9 cellular contexts compared by ENCODE assay signal in the genomic region with DNA sequence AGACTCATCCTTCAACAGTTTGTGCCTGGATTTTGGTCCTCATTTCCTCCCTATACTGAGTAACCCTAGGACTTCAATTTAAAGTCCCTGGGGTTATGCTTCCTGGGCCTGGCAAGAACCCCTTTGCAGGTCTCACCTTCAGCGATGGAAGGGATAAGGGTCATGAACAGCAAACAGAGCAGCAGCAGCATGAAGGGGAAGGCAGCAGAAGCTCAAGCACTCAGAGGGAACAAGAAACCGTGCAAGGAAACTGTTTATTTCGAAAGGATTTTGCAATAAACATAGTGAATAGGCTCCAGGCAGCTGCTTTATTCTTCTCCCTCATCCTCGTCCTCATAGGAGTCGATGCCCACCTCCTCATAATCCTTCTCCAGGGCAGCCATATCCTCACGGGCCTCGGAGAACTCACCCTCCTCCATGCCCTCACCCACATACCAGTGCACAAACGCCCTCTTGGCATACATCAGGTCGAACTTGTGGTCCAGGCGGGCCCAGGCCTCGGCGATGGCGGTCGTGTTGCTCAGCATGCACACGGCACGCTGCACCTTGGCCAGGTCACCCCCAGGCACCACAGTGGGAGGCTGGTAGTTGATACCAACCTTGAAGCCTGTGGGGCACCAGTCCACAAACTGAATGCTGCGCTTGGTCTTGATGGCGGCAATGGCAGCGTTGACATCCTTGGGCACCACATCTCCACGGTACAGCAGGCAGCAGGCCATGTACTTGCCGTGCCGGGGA. TPM values are rescaled to one million over a fixed set of nuclear protein-coding genes. Genes with fewer than 3 reads are reported as not detected.
A peak's percentile ranks its signal among the peaks of the same experiment; 100 is the strongest.
DNase-seq lines count a peak whose midpoint lies in the region; ATAC-seq and TF ChIP-seq lines count a peak whose summit lies in the region.
"Had no signal": no experiment of that assay in that cellular context is flagged by ENCODE, and none has a peak within 500 bp of the region (broad histone marks: within the 10 kb centered on the region; RNA-seq: fewer than 3 reads in every experiment).

No MANE protein-coding gene starts in this region.

- peaks cover 9% of the 10 kb centered on the region for H3K36me3 Mint-ChIP-seq in natural killer cell treated with Interleukin-12 subunit alpha and Interleukin-12 subunit beta and Interleukin-15 and Interleukin-18, amount 100 ng/mL, for 72 hours

- H3K36me3 ChIP-seq in BLaER1 = peaks cover 18% of the 10 kb centered on the region; the same call in 1 of the 2 replicates
- H3K36me3 ChIP-seq in mammary epithelial cell (ENCODE audit: insufficient read depth, low read length) = peaks cover 21% of the 10 kb centered on the region

- 50% methylated on average over 11 of the region's 22 CpGs for WGBS in mammary epithelial cell (ENCODE audit: low coverage, missing lambda C conversion rate)

- H3K4me2 ChIP-seq in BLaER1 (peak overlapping the region; percentile 98), mammary epithelial cell (ENCODE audit: insufficient read depth, low read depth, low read length) (peak overlapping the region; percentile 81)

- H4K20me1 ChIP-seq in BLaER1 (0 out of 2 replicates have a peak, but pooled peaks cover 5% of the 10 kb centered on the region), mammary epithelial cell (ENCODE audit: insufficient read depth, low read length) (no peaks in the 10 kb centered on the region)

- dilution Hi-C loops in mammary epithelial cell (cut with HindIII; ENCODE audit: low sequenced_read_pairs) = loop anchor here (5.0 kb wide), 2 partner anchors 47 to 68 kb away; no protein-coding TSS in a partner anchor

- H3K27me3 ChIP-seq in BLaER1 = peaks cover 16% of the 10 kb centered on the region; the same call in 1 of the 2 replicates
- H3K27me3 ChIP-seq in mammary epithelial cell (ENCODE audit: insufficient read depth, low read length) = no peaks in the 10 kb centered on the region

- intact Hi-C loops in mammary epithelial cell (cut with micrococcal nuclease) = no loop called here

- no peak overlapping the region for H2AFZ ChIP-seq in mammary epithelial cell (ENCODE audit: low read depth, low read length)

- BruUV-seq in mammary epithelial cell (replicated peaks; lab: Mats Ljungman, UMichigan) = no TSS peak

- no peaks in the 10 kb centered on the region for H3K9me3 Mint-ChIP-seq in natural killer cell treated with Interleukin-12 subunit alpha and Interleukin-12 subunit beta and Interleukin-15 and Interleukin-18, amount 100 ng/mL, for 72 hours

- H3K4me1 Mint-ChIP-seq in natural killer cell treated with Interleukin-12 subunit alpha and Interleukin-12 subunit beta and Interleukin-15 and Interleukin-18, amount 100 ng/mL, for 72 hours (ENCODE audit: low read depth in 2 of 2) = peaks cover 75 to 83% of the 10 kb centered on the region in 2 donors

- no peak for ATAC-seq in natural killer cell treated with Interleukin-12 subunit alpha and Interleukin-12 subunit beta and Interleukin-15 and Interleukin-18, amount 100 ng/mL, for 72 hours
- no peak for ATAC-seq in HG03342 (IDR thresholded peaks at IDR 0.05; ENCODE audit: unreplicated experiment)

- CTCF ChIA-PET in mammary epithelial cell (lab: Charles Lee; ENCODE audit: low non-redundant PET) = interaction anchor here (0.8 kb wide), 1 partner anchor 36 kb away, joined by 3 read pairs; no protein-coding TSS in a partner anchor
- CTCF ChIA-PET in GM10248 (lab: Yijun Ruan, JAX) = interaction anchor here (0.8 to 10.2 kb wide), 8 partner anchors 11 to 96 kb away, joined by 3 to 116 read pairs (median 3); a partner anchor contains a TSS

- peak overlapping the region; percentile 90 for H3K4me3 Mint-ChIP-seq in natural killer cell treated with Interleukin-12 subunit alpha and Interleukin-12 subunit beta and Interleukin-15 and Interleukin-18, amount 100 ng/mL, for 72 hours

- peak overlapping the region; percentile 92 to 94 for H3K27ac Mint-ChIP-seq in natural killer cell treated with Interleukin-12 subunit alpha and Interleukin-12 subunit beta and Interleukin-15 and Interleukin-18, amount 100 ng/mL, for 72 hours

- H3K4me1 ChIP-seq in BLaER1 = peaks cover 97% of the 10 kb centered on the region
- H3K4me1 ChIP-seq in mammary epithelial cell (ENCODE audit: insufficient read depth, low read length) = peaks cover 68% of the 10 kb centered on the region

- peak overlapping the region; percentile 46 for H3K9ac ChIP-seq in BLaER1
- peak overlapping the region; percentile 53 for H3K9ac ChIP-seq in mammary epithelial cell (ENCODE audit: insufficient read depth, low read length)

- H3K27me3 Mint-ChIP-seq in natural killer cell treated with Interleukin-12 subunit alpha and Interleukin-12 subunit beta and Interleukin-15 and Interleukin-18, amount 100 ng/mL, for 72 hours = no peaks in the 10 kb centered on the region

- TF ChIP-seq CTCF in mammary epithelial cell (conservative IDR thresholded peaks at IDR 0.05 in 1 of 2, IDR thresholded peaks at IDR 0.05 in 1 of 2; ENCODE audit: extremely low read depth in 1 of 2, insufficient read depth in 1 of 2, low read depth in 1 of 2, low read length in 2 of 2) (no peak), GM10248 (IDR thresholded peaks at IDR 0.05; ENCODE audit: control extremely low read depth, extremely low read depth, low read depth, missing control alignments) (no peak)

- H3K4me3 ChIP-seq in BLaER1 = peak overlapping the region; percentile 48
- H3K4me3 ChIP-seq in mammary epithelial cell (replicated peaks in 1 of 3; ENCODE audit: insufficient read depth in 1 of 3, low read depth in 2 of 3, low read length in 3 of 3) = peak overlapping the region in 1 of 3 experiments; percentile 33

- POLR2A ChIA-PET in GM10248 (lab: Yijun Ruan, JAX) = interaction anchor here (1.3 to 1.9 kb wide), 2 partner anchors 12 to 29 kb away, joined by 6 to 11 read pairs; a partner anchor contains a TSS

- H3K27ac ChIP-seq in BLaER1 = peak overlapping the region; percentile 69
- peak overlapping the region; percentile 77 for H3K27ac ChIP-seq in mammary epithelial cell (ENCODE audit: insufficient read depth, low read depth, low read length)

- no peaks in the 10 kb centered on the region for H3K9me3 ChIP-seq in BLaER1
- H3K9me3 ChIP-seq in mammary epithelial cell (replicated peaks; ENCODE audit: insufficient read depth, low read length) = no peaks in the 10 kb centered on the region

- DNase-seq in NAMALWA (ENCODE audit: low spot score) (peak; percentile 38), mammary epithelial cell (no peak), GM10248 (ENCODE audit: extremely low spot score) (no peak), nucleus accumbens (lab: John Stamatoyannopoulos, UW) (no peak)
- no peak for DNase-seq in natural killer cell treated with Interleukin-12 subunit alpha and Interleukin-12 subunit beta and Interleukin-15 and Interleukin-18, amount 100 ng/mL, for 72 hours (ENCODE audit: low spot score)
- no peak for DNase-seq in activated CD4-positive, CD25-positive, alpha-beta regulatory T cell treated with anti-CD3 and anti-CD28 coated beads, Interleukin-2, amount 50 U/mL, for 72 hours
- DNase-seq: cerebellar nuclear complex had no signal

- peaks cover 72% of the 10 kb centered on the region for H3K79me2 ChIP-seq in mammary epithelial cell (ENCODE audit: insufficient read depth, low read length)

- in situ Hi-C loops in mammary epithelial cell (cut with MboI; ENCODE audit: low sequenced_read_pairs in 2 of 2) = no loop called here

RNA-seq across cellular contexts. Expression of a gene that starts 2.8 kb away (rescaled TPM):
- total RNA-seq in mammary epithelial cell = not detected
- 0.08 TPM for polyA plus RNA-seq in mammary epithelial cell
- not detected for polyA minus RNA-seq in mammary epithelial cell
- total RNA-seq in natural killer cell treated with Interleukin-12 subunit alpha and Interleukin-12 subunit beta and Interleukin-15 and Interleukin-18, amount 100 ng/mL, for 72 hours = not detected

RNA-seq across cellular contexts. Expression of a gene that starts 3.5 kb away (rescaled TPM):
- 100 to 1,000 TPM; 206 to 209 TPM for total RNA-seq in mammary epithelial cell
- 616 TPM for polyA plus RNA-seq in mammary epithelial cell
- 360 TPM for polyA minus RNA-seq in mammary epithelial cell
- 100 to 1,000 TPM; 159 to 161 TPM for total RNA-seq in natural killer cell treated with Interleukin-12 subunit alpha and Interleukin-12 subunit beta and Interleukin-15 and Interleukin-18, amount 100 ng/mL, for 72 hours

RNA-seq across cellular contexts. Expression of a gene that starts 4.9 kb away (rescaled TPM):
- total RNA-seq in mammary epithelial cell = 10 to 100 TPM; 26.9 to 29.8 TPM
- 53.1 TPM for polyA plus RNA-seq in mammary epithelial cell
- polyA minus RNA-seq in mammary epithelial cell = 22.7 TPM
- 10 to 100 TPM; 26.8 to 27.8 TPM for total RNA-seq in natural killer cell treated with Interleukin-12 subunit alpha and Interleukin-12 subunit beta and Interleukin-15 and Interleukin-18, amount 100 ng/mL, for 72 hours

RNA-seq across cellular contexts. Expression of a gene that starts 5.0 kb away (rescaled TPM):
- total RNA-seq in mammary epithelial cell = 10 to 100 TPM in 1 of 2 donors, 1 to 10 TPM in 1; 5.5 to 21.8 TPM
- polyA plus RNA-seq in mammary epithelial cell = 6.2 TPM
- polyA minus RNA-seq in mammary epithelial cell = 3.6 TPM
- total RNA-seq in natural killer cell treated with Interleukin-12 subunit alpha and Interleukin-12 subunit beta and Interleukin-15 and Interleukin-18, amount 100 ng/mL, for 72 hours = 1 to 10 TPM; 3.5 to 3.6 TPM

RNA-seq across cellular contexts. Expression of a gene that starts 20.6 kb away (rescaled TPM):
- 10 to 100 TPM; 29.2 to 52.9 TPM for total RNA-seq in mammary epithelial cell
- 32.4 TPM for polyA plus RNA-seq in mammary epithelial cell
- 34.0 TPM for polyA minus RNA-seq in mammary epithelial cell
- 10 to 100 TPM; 82.5 to 87.6 TPM for total RNA-seq in natural killer cell treated with Interleukin-12 subunit alpha and Interleukin-12 subunit beta and Interleukin-15 and Interleukin-18, amount 100 ng/mL, for 72 hours
